Comparison of ENCODE assay signal across 8 cellular contexts in the genomic region with DNA sequence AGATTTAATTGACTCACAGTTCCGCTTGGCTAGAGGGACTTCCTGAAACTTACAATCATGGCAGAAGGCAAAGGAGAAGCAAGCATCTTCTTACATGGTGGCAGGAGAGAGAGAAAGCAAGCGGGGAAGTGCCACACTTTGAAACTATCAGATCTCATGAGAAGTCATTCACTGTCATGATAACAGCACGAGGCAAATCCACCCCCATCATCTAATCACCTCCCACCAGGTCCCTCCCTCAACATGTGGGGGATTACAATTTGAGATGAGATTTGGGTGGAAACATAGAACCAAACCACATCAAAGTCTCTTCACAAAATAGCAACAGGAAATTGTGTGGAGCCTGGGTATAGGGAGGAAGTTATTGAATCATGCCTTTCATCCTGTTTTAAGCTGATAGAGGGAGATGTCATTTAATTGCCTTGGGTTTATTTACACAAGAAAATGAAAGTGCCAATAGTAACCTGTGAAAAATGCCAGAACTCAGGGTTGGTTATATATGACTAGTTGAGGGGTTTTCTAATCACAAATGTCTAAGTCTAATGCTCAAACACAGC.
A peak's percentile ranks its signal among the peaks of the same experiment; 100 is the strongest.
DNase-seq lines count a peak whose midpoint lies in the region; ATAC-seq lines count a peak whose summit lies in the region.

No MANE protein-coding gene starts in this region.

- ATAC-seq in activated naive CD8-positive, alpha-beta T cell treated with anti-CD3 and anti-CD28 coated beads, Interleukin-2, amount 10 ng/mL, durations not matched to agents 7 days and 5 days (ENCODE audit: low read depth), result peak; percentile 88
- no peak for ATAC-seq in Right ventricle myocardium superior (ENCODE audit: poor library complexity)
- no peak for ATAC-seq in GM21390 (IDR thresholded peaks at IDR 0.05; ENCODE audit: unreplicated experiment)

- no peaks in the 10 kb centered on the region for H3K27me3 Mint-ChIP-seq in activated naive CD8-positive, alpha-beta T cell treated with anti-CD3 and anti-CD28 coated beads, Interleukin-2, amount 10 ng/mL, durations not matched to agents 7 days and 5 days

- H3K27ac ChIP-seq in substantia nigra (ENCODE audit: low read depth, low read length, poor library complexity, severe bottlenecking), result no peak overlapping the region

- peak overlapping the region; percentile 62 for H3K4me3 Mint-ChIP-seq in activated naive CD8-positive, alpha-beta T cell treated with anti-CD3 and anti-CD28 coated beads, Interleukin-2, amount 10 ng/mL, durations not matched to agents 7 days and 5 days

- H3K9me3 Mint-ChIP-seq in activated naive CD8-positive, alpha-beta T cell treated with anti-CD3 and anti-CD28 coated beads, Interleukin-2, amount 10 ng/mL, durations not matched to agents 7 days and 5 days, result peaks cover 4% of the 10 kb centered on the region

- intact Hi-C loops in Right ventricle myocardium superior (cut with DNase I), result no loop called here

- POLR2A ChIA-PET in activated naive CD8-positive, alpha-beta T cell treated with anti-CD3 and anti-CD28 coated beads, Interleukin-2, amount 10 ng/mL, durations not matched to agents 7 days and 5 days (lab: Charles Lee), result no interaction called here

- peaks cover 13% of the 10 kb centered on the region for H3K4me1 Mint-ChIP-seq in activated naive CD8-positive, alpha-beta T cell treated with anti-CD3 and anti-CD28 coated beads, Interleukin-2, amount 10 ng/mL, durations not matched to agents 7 days and 5 days

- no peaks in the 10 kb centered on the region for H3K36me3 Mint-ChIP-seq in activated naive CD8-positive, alpha-beta T cell treated with anti-CD3 and anti-CD28 coated beads, Interleukin-2, amount 10 ng/mL, durations not matched to agents 7 days and 5 days

- DNase-seq in COLO829 (ENCODE audit: low spot score) (peak; percentile 49), T-helper 9 cell (peak; percentile 11), pulmonary artery endothelial cell (ENCODE audit: low read depth, low spot score) (peak; percentile 69), NOMO-1 (lab: John Stamatoyannopoulos, UW; ENCODE audit: unreplicated experiment in 2 of 2) (no peak), substantia nigra (lab: John Stamatoyannopoulos, UW) (no peak), Right ventricle myocardium superior (no peak)
- no peak for DNase-seq in activated naive CD8-positive, alpha-beta T cell treated with anti-CD3 and anti-CD28 coated beads, Interleukin-2, amount 10 ng/mL, durations not matched to agents 7 days and 5 days

- peak overlapping the region; percentile 85 for H3K27ac Mint-ChIP-seq in activated naive CD8-positive, alpha-beta T cell treated with anti-CD3 and anti-CD28 coated beads, Interleukin-2, amount 10 ng/mL, durations not matched to agents 7 days and 5 days

Comparison
In these comparisons a context has a peak if more than half of its experiments do, and no peak if none do; other contexts are left out.
1. DNase-seq: peak in COLO829 (single experiment), T-helper 9 cell (single experiment) and pulmonary artery endothelial cell (single experiment); none in activated naive CD8-positive, alpha-beta T cell treated with anti-CD3 and anti-CD28 coated beads, Interleukin-2, amount 10 ng/mL, durations not matched to agents 7 days and 5 days (single experiment), NOMO-1 (0 of 2), substantia nigra (0 of 49) and Right ventricle myocardium superior (single experiment).